Comparison of ENCODE assay signal across 9 cellular contexts in the genomic region with DNA sequence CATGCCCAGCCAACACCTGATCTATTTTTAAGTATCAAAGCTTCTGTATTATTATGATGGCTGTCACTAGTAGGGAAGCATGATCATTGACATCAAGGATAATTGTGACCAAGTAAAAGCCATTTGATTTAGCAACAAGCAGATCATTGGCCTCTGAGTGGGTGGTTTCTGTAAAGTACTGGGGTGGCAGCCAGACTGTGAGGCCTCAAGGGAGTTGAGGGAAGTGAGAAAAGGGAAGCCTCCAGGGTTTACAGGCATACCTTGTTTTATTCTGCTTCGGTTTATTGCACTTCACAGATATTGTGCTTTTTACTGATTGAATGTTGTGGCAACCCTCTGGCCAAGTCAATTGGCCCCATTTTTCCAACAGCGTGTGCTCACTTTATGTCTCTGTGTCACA.
A peak's percentile ranks its signal among the peaks of the same experiment; 100 is the strongest.
DNase-seq lines count a peak whose midpoint lies in the region; ATAC-seq and TF ChIP-seq lines count a peak whose summit lies in the region.
"Had no signal": no experiment of that assay in that cellular context is flagged by ENCODE, and none has a peak within 500 bp of the region (broad histone marks: within the 10 kb centered on the region; RNA-seq: fewer than 3 reads in every experiment).

No MANE protein-coding gene starts in this region.

- ATAC-seq in GM18511 (IDR thresholded peaks at IDR 0.05; ENCODE audit: unreplicated experiment) (peak; percentile 71), GM21576 (IDR thresholded peaks at IDR 0.05; ENCODE audit: unreplicated experiment) (peak; percentile 58), HG03575 (IDR thresholded peaks at IDR 0.05; ENCODE audit: extremely low read depth, insufficient number of reproducible peaks, low FRiP score, unreplicated experiment) (peak; percentile 37), left colon (peak; percentile 81)
- ATAC-seq in activated CD8-positive, alpha-beta memory T cell treated with anti-CD3 and anti-CD28 coated beads, Interleukin-2, amount 10 ng/mL, durations not matched to agents 7 days and 5 days = no peak

- no peak overlapping the region for H3K4me3 ChIP-seq in uterus

- CTCF ChIA-PET in activated CD8-positive, alpha-beta memory T cell treated with anti-CD3 and anti-CD28 coated beads, Interleukin-2, amount 10 ng/mL, durations not matched to agents 7 days and 5 days (lab: Charles Lee) = interaction anchor here (1.3 kb wide), 1 partner anchor 19 kb away, joined by 5 read pairs; no protein-coding TSS in a partner anchor

- no peak overlapping the region for H3K27ac Mint-ChIP-seq in activated CD8-positive, alpha-beta memory T cell treated with anti-CD3 and anti-CD28 coated beads, Interleukin-2, amount 10 ng/mL, durations not matched to agents 7 days and 5 days

- no peaks in the 10 kb centered on the region for H3K4me1 ChIP-seq in uterus

- no peak overlapping the region for H3K4me3 Mint-ChIP-seq in activated CD8-positive, alpha-beta memory T cell treated with anti-CD3 and anti-CD28 coated beads, Interleukin-2, amount 10 ng/mL, durations not matched to agents 7 days and 5 days

- H3K4me1 Mint-ChIP-seq in activated CD8-positive, alpha-beta memory T cell treated with anti-CD3 and anti-CD28 coated beads, Interleukin-2, amount 10 ng/mL, durations not matched to agents 7 days and 5 days = peaks cover 46% of the 10 kb centered on the region

- H3K9me3 ChIP-seq in uterus = no peaks in the 10 kb centered on the region

- H3K27me3 Mint-ChIP-seq in activated CD8-positive, alpha-beta memory T cell treated with anti-CD3 and anti-CD28 coated beads, Interleukin-2, amount 10 ng/mL, durations not matched to agents 7 days and 5 days = peaks cover 64% of the 10 kb centered on the region

- TF ChIP-seq POLR2A in uterus (IDR thresholded peaks at IDR 0.05) = no peak

- no peak overlapping the region for H3K27ac ChIP-seq in uterus

- no peaks in the 10 kb centered on the region for H3K36me3 Mint-ChIP-seq in activated CD8-positive, alpha-beta memory T cell treated with anti-CD3 and anti-CD28 coated beads, Interleukin-2, amount 10 ng/mL, durations not matched to agents 7 days and 5 days

- H3K36me3 ChIP-seq in uterus = no peaks in the 10 kb centered on the region

- no peaks in the 10 kb centered on the region for H3K9me3 Mint-ChIP-seq in activated CD8-positive, alpha-beta memory T cell treated with anti-CD3 and anti-CD28 coated beads, Interleukin-2, amount 10 ng/mL, durations not matched to agents 7 days and 5 days (ENCODE audit: low read depth)

- TF ChIP-seq CTCF in uterus (IDR thresholded peaks at IDR 0.05) = no peak

- peak in 1 of 2 donors; percentile 66 for DNase-seq in left colon
- DNase-seq in amniotic stem cell (lab: John Stamatoyannopoulos, UW) = no peak
- no peak for DNase-seq in uterus
- DNase-seq in activated T-cell treated with anti-CD3 and anti-CD28 coated beads, Interleukin-2, amount 50 U/mL, for 48 hours = no peak
- DNase-seq in activated CD8-positive, alpha-beta memory T cell treated with anti-CD3 and anti-CD28 coated beads, Interleukin-2, amount 10 ng/mL, durations not matched to agents 7 days and 5 days = no peak
- DNase-seq: activated CD4-positive, alpha-beta T cell treated with anti-CD3 and anti-CD28 coated beads, Interleukin-2, amount 50 U/mL, for 4 hours had no signal

- H3K27me3 ChIP-seq in uterus = no peaks in the 10 kb centered on the region

- intact Hi-C loops in left colon (cut with DNase I, micrococcal nuclease) = no loop called here
- intact Hi-C loops in uterus (cut with DNase I; ENCODE audit: low total_unique reads) = no loop called here
